1 cellular context compared by ENCODE assay signal in genomic region chr1:54955359-54955758, GRCh38.
TF ChIP-seq lines count a peak whose summit lies in the region.

No MANE protein-coding gene starts in this region.

TF ChIP-seq in HepG2, 621 proteins besides CTCF, POLR2A, EP300 and RAD21:
- TF ChIP-seq ARNT2 (CRISPR knock-in tag; IDR thresholded peaks at IDR 0.05; ENCODE audit: low read depth), result no peak
- TF ChIP-seq FOSL2 (CRISPR knock-in tag; IDR thresholded peaks at IDR 0.05), result peak; percentile 6; the same call in 1 of the 2 replicates
- no peak for TF ChIP-seq ZHX1 (CRISPR knock-in tag; IDR thresholded peaks at IDR 0.05; ENCODE audit: low read depth)
- TF ChIP-seq POLR2G (IDR thresholded peaks at IDR 0.05; ENCODE audit: low read depth, low read length), result no peak
- peak; percentile 73 for TF ChIP-seq ELF3 (CRISPR knock-in tag; IDR thresholded peaks at IDR 0.05)
- TF ChIP-seq ETV5 (CRISPR knock-in tag; IDR thresholded peaks at IDR 0.05; ENCODE audit: borderline replicate concordance), result peak; percentile 21; the same call in 1 of the 2 replicates
